Comparison of ENCODE assay signal across 27 cellular contexts in the genomic region with DNA sequence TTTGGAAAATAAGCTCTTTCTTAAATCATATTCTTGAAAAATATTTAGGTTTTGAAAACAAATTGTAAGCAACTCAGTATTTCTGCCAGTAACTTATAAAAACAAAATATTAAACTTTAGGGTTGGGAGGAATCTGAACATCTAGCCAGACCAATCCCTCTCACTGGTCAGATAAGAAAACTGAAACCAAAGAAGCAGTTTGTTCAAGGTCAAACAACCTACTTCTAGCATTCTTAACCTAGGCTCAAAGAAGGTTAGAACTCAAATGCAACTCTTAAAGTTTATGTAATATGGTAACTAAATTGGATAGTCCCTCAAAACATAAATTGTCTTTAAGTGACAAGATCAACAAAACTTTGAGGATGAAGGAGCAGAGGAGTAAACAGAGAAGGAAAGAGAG.
DNase-seq lines count a peak whose midpoint lies in the region; ATAC-seq, FAIRE-seq and TF ChIP-seq lines count a peak whose summit lies in the region.
"Had no signal": no experiment of that assay in that cellular context is flagged by ENCODE, and none has a peak within 500 bp of the region (broad histone marks: within the 10 kb centered on the region; RNA-seq: fewer than 3 reads in every experiment).

No MANE protein-coding gene starts in this region.

- no peak overlapping the region for H2AFZ ChIP-seq in HepG2 (ENCODE audit: low read length)
- H2AFZ ChIP-seq: GM23248 had no signal

- in situ Hi-C loops in HepG2 (cut with HindIII; ENCODE audit: extremely low pct_ligation_motif_present, low pct_unique_long_range_greater_than_20kb) (no loop called here), GM13976 (cut with MboI; ENCODE audit: low sequenced_read_pairs, unreplicated experiment) (no loop called here)

- H3K27me3 ChIP-seq in SJCRH30, result no peaks in the 10 kb centered on the region
- H3K27me3 ChIP-seq in HepG2 (ENCODE audit: control insufficient read depth in 1 of 2, insufficient read depth in 2 of 2, low read length in 2 of 2), result peaks cover 0 to 32% of the 10 kb centered on the region in 2 experiments; a peak in 1 of 5 replicates
- H3K27me3 ChIP-seq: BE2C; BLaER1 treated with 17β-estradiol and CSF1 and Interleukin-3, amounts not matched to agents 10 nM and 100 nM had no signal

- H3K9me3 ChIP-seq in SJCRH30 (replicated peaks) (no peaks in the 10 kb centered on the region), HepG2 (ENCODE audit: low read length) (no peaks in the 10 kb centered on the region)
- H3K9me3 ChIP-seq: A549; BE2C; BLaER1 treated with 17β-estradiol and CSF1 and Interleukin-3, amounts not matched to agents 10 nM and 100 nM had no signal

- no TSS peak for BruUV-seq in HepG2 (replicated peaks; lab: Mats Ljungman, UMichigan)

- H3K27ac ChIP-seq in 22Rv1 (peak overlapping the region; percentile 96), SJCRH30 (peak overlapping the region; percentile 13; the same call in 1 of the 2 replicates), VCaP (peak overlapping the region; percentile 96), HepG2 (ENCODE audit: extremely low read length, insufficient read depth, low read length) (no peak overlapping the region)
- H3K27ac ChIP-seq: A549; BLaER1 treated with 17β-estradiol and CSF1 and Interleukin-3, amounts not matched to agents 10 nM and 100 nM; GM23248 had no signal

- H3K36me3 ChIP-seq in SJCRH30 (no peaks in the 10 kb centered on the region), HepG2 (replicated peaks in 1 of 2; ENCODE audit: control insufficient read depth in 1 of 2, insufficient read depth in 2 of 2, low read length in 2 of 2) (no peaks in the 10 kb centered on the region)
- H3K36me3 ChIP-seq: BE2C; BLaER1 treated with 17β-estradiol and CSF1 and Interleukin-3, amounts not matched to agents 10 nM and 100 nM had no signal

- H4K20me1 ChIP-seq in HepG2 (ENCODE audit: insufficient read depth, low read length), result no peaks in the 10 kb centered on the region
- H4K20me1 ChIP-seq: BLaER1 treated with 17β-estradiol and CSF1 and Interleukin-3, amounts not matched to agents 10 nM and 100 nM had no signal

- intact Hi-C loops in HepG2 (cut with micrococcal nuclease; ENCODE audit: unreplicated experiment), result no loop called here

- H3K4me1 ChIP-seq in SJCRH30, result peaks cover 16% of the 10 kb centered on the region; the same call in 1 of the 2 replicates
- H3K4me1 ChIP-seq in HepG2 (ENCODE audit: insufficient read depth, low read length), result peaks cover 14% of the 10 kb centered on the region
- H3K4me1 ChIP-seq: BE2C had no signal

- FAIRE-seq in endometrium (lab: Jason Lieb, UNC) (peak; percentile 79), HepG2 (lab: Jason Lieb, UNC) (no peak)
- FAIRE-seq: A549, D721Med, GM12878, GM18507, H1 had no signal

- TF ChIP-seq POLR2A in HepG2 (IDR thresholded peaks at IDR 0.05; ENCODE audit: insufficient read depth in 1 of 2, low read depth in 2 of 2, low read length in 2 of 2), result no peak

- no peak overlapping the region for H3K4me2 ChIP-seq in HepG2 (ENCODE audit: low read depth, low read length)
- H3K4me2 ChIP-seq: A549; BLaER1 treated with 17β-estradiol and CSF1 and Interleukin-3, amounts not matched to agents 10 nM and 100 nM had no signal

- DNase-seq in SJCRH30 (no peak), SKM-1 (lab: John Stamatoyannopoulos, UW; ENCODE audit: unreplicated experiment) (no peak), NCI-H526 (lab: John Stamatoyannopoulos, UW) (no peak), HepG2 (ENCODE audit: low spot score) (no peak), GM13976 (ENCODE audit: low spot score) (no peak)
- DNase-seq: 8988T; ACHN; AML-193; BE2C; CD4-positive, alpha-beta T cell; CD8-positive, alpha-beta memory T cell; DMS 273 treated with DMSO at 0.1 percent for 48 hours; DMS79; EL; GDM1; GM23248; H7; HCEC 1CT had no signal

- H3K4me3 ChIP-seq in SJCRH30 (no peak overlapping the region), HepG2 (replicated peaks in 1 of 3; ENCODE audit: insufficient read depth in 1 of 3, low read depth in 2 of 3, low read length in 3 of 3) (no peak overlapping the region)
- H3K4me3 ChIP-seq: A549; BLaER1 treated with 17β-estradiol and CSF1 and Interleukin-3, amounts not matched to agents 10 nM and 100 nM; GM12878; GM23248 had no signal

- POLR2A ChIA-PET in HepG2 (lab: Yijun Ruan, JAX), result no interaction called here

- CTCF ChIA-PET in HepG2 (lab: Yijun Ruan, JAX; ENCODE audit: low intra/inter-chr PET ratio, low total read pairs), result no interaction called here

- H3K9ac ChIP-seq in HepG2 (ENCODE audit: insufficient read depth, low read depth, low read length), result no peak overlapping the region
- H3K9ac ChIP-seq: BLaER1 treated with 17β-estradiol and CSF1 and Interleukin-3, amounts not matched to agents 10 nM and 100 nM; GM23248 had no signal

- H3K79me2 ChIP-seq in HepG2 (ENCODE audit: insufficient read depth, low read length), result no peaks in the 10 kb centered on the region

- TF ChIP-seq EP300 in HepG2 (IDR thresholded peaks at IDR 0.05; ENCODE audit: low read depth in 2 of 2, low read length in 2 of 2) (no peak), HepG2 (CRISPR knock-in tag; IDR thresholded peaks at IDR 0.05; ENCODE audit: borderline replicate concordance) (no peak)

- ATAC-seq in HepG2, result no peak
- ATAC-seq: A549, GM12878 had no signal

- no peak for TF ChIP-seq RAD21 in HepG2 (CRISPR knock-in tag; IDR thresholded peaks at IDR 0.05)

- TF ChIP-seq CTCF in 22Rv1 (IDR thresholded peaks at IDR 0.05) (no peak), VCaP (conservative IDR thresholded peaks at IDR 0.05) (no peak), HepG2 (CRISPR knock-in tag; IDR thresholded peaks at IDR 0.05) (no peak), GM13976 (IDR thresholded peaks at IDR 0.05; ENCODE audit: borderline replicate concordance, control extremely low read depth, extremely low read depth, insufficient read depth, missing control alignments) (no peak)

TF ChIP-seq in HepG2, 621 proteins besides CTCF, POLR2A, EP300 and RAD21 (continues in another document):
- TF ChIP-seq, protein P1, sequence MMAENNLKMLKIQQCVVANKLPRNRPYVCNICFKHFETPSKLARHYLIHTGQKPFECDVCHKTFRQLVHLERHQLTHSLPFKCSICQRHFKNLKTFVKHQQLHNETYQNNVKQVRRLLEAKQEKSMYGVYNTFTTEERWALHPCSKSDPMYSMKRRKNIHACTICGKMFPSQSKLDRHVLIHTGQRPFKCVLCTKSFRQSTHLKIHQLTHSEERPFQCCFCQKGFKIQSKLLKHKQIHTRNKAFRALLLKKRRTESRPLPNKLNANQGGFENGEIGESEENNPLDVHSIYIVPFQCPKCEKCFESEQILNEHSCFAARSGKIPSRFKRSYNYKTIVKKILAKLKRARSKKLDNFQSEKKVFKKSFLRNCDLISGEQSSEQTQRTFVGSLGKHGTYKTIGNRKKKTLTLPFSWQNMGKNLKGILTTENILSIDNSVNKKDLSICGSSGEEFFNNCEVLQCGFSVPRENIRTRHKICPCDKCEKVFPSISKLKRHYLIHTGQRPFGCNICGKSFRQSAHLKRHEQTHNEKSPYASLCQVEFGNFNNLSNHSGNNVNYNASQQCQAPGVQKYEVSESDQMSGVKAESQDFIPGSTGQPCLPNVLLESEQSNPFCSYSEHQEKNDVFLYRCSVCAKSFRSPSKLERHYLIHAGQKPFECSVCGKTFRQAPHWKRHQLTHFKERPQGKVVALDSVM (CRISPR knock-in tag; IDR thresholded peaks at IDR 0.05), result no peak
- TF ChIP-seq REL (CRISPR knock-in tag; conservative IDR thresholded peaks at IDR 0.05) (no peak), HNRNPL (IDR thresholded peaks at IDR 0.05; ENCODE audit: low read depth, low read length) (no peak), ZNF570 (CRISPR knock-in tag; IDR thresholded peaks at IDR 0.05; ENCODE audit: borderline replicate concordance) (no peak), KLF9 (CRISPR knock-in tag; IDR thresholded peaks at IDR 0.05; ENCODE audit: low read depth) (no peak), ZBTB1 (CRISPR knock-in tag; IDR thresholded peaks at IDR 0.05; ENCODE audit: borderline replicate concordance) (no peak), SRSF4 (IDR thresholded peaks at IDR 0.05; ENCODE audit: low read depth, low read length, poor library complexity, severe bottlenecking) (no peak), NFIB (CRISPR knock-in tag; IDR thresholded peaks at IDR 0.05; ENCODE audit: borderline replicate concordance) (no peak), ZNF724P (CRISPR knock-in tag; IDR thresholded peaks at IDR 0.05; ENCODE audit: borderline replicate concordance) (no peak), RFX1 (IDR thresholded peaks at IDR 0.05) (no peak), DNMT1 (CRISPR knock-in tag; IDR thresholded peaks at IDR 0.05) (no peak), NFE2L1 (CRISPR knock-in tag; IDR thresholded peaks at IDR 0.05; ENCODE audit: borderline replicate concordance) (no peak)
- TF ChIP-seq, protein P2, sequence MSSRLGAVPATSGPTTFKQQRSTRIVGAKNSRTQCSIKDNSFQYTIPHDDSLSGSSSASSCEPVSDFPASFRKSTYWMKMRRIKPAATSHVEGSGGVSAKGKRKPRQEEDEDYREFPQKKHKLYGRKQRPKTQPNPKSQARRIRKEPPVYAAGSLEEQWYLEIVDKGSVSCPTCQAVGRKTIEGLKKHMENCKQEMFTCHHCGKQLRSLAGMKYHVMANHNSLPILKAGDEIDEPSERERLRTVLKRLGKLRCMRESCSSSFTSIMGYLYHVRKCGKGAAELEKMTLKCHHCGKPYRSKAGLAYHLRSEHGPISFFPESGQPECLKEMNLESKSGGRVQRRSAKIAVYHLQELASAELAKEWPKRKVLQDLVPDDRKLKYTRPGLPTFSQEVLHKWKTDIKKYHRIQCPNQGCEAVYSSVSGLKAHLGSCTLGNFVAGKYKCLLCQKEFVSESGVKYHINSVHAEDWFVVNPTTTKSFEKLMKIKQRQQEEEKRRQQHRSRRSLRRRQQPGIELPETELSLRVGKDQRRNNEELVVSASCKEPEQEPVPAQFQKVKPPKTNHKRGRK (CRISPR knock-in tag; IDR thresholded peaks at IDR 0.05), result no peak
- TF ChIP-seq, protein P3, sequence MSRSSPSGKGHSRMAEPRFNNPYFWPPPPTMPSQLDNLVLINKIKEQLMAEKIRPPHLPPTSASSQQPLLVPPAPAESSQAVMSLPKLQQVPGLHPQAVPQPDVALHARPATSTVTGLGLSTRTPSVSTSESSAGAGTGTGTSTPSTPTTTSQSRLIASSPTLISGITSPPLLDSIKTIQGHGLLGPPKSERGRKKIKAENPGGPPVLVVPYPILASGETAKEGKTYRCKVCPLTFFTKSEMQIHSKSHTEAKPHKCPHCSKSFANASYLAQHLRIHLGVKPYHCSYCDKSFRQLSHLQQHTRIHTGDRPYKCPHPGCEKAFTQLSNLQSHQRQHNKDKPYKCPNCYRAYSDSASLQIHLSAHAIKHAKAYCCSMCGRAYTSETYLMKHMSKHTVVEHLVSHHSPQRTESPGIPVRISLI (CRISPR knock-in tag; IDR thresholded peaks at IDR 0.05; ENCODE audit: borderline replicate concordance), result no peak
